15 cellular contexts compared by ENCODE assay signal in genomic region chr2:239677455-239678185, GRCh38.
"Had no signal": no experiment of that assay in that cellular context is flagged by ENCODE, and none has a peak within 500 bp of the region (broad histone marks: within the 10 kb centered on the region; RNA-seq: fewer than 3 reads in every experiment).

No MANE protein-coding gene starts in this region.

- H3K36me3 Mint-ChIP-seq: activated naive CD8-positive, alpha-beta T cell had no signal

- H3K36me3 ChIP-seq: brain microvascular endothelial cell, esophagus squamous epithelium, suprapubic skin had no signal

- H3K4me3 Mint-ChIP-seq: activated B cell treated with CpG ODN at 0.5 μM for 24 hours; activated CD4-positive, alpha-beta T cell treated with anti-CD3 and anti-CD28 coated beads, Interleukin-2, amount 10 ng/mL, durations not matched to agents 24 days and 14 days; activated naive CD8-positive, alpha-beta T cell; nephron progenitor cell; T-helper 1 cell treated with Interleukin-12 subunit alpha and Interleukin-12 subunit beta and Interleukin-4 antibody, amounts not matched to agents 30 μg/mL and 1 μg/mL, for 36 hours had no signal

- H3K4me1 ChIP-seq: esophagus squamous epithelium, suprapubic skin had no signal

- ATAC-seq: left colon had no signal

- H3K27me3 ChIP-seq: brain microvascular endothelial cell, suprapubic skin had no signal

- H3K27ac ChIP-seq: brain microvascular endothelial cell, esophagus squamous epithelium, suprapubic skin had no signal

- H3K9me3 ChIP-seq: esophagus squamous epithelium, suprapubic skin had no signal

- H3K9me3 Mint-ChIP-seq: activated CD4-positive, alpha-beta T cell treated with anti-CD3 and anti-CD28 coated beads, Interleukin-2, amount 10 ng/mL, durations not matched to agents 24 days and 14 days; T-helper 1 cell treated with Interleukin-12 subunit alpha and Interleukin-12 subunit beta and Interleukin-4 antibody, amounts not matched to agents 30 μg/mL and 1 μg/mL, for 36 hours had no signal

- H3K27ac Mint-ChIP-seq: activated B cell treated with CpG ODN at 0.5 μM for 24 hours; activated CD4-positive, alpha-beta T cell treated with anti-CD3 and anti-CD28 coated beads, Interleukin-2, amount 10 ng/mL, durations not matched to agents 24 days and 14 days; activated naive CD8-positive, alpha-beta T cell; nephron progenitor cell; T-helper 1 cell treated with Interleukin-12 subunit alpha and Interleukin-12 subunit beta and Interleukin-4 antibody, amounts not matched to agents 30 μg/mL and 1 μg/mL, for 36 hours had no signal

- H3K4me3 ChIP-seq: esophagus squamous epithelium, suprapubic skin had no signal

- H3K4me1 Mint-ChIP-seq: activated B cell treated with CpG ODN at 0.5 μM for 24 hours; activated CD4-positive, alpha-beta T cell treated with anti-CD3 and anti-CD28 coated beads, Interleukin-2, amount 10 ng/mL, durations not matched to agents 24 days and 14 days had no signal

- DNase-seq: activated B cell treated with CpG ODN at 0.5 μM for 24 hours; activated CD4-positive, alpha-beta T cell treated with anti-CD3 and anti-CD28 coated beads, Interleukin-2, amount 10 ng/mL, durations not matched to agents 24 days and 14 days; activated gamma-delta T cell; activated T-cell treated with anti-CD3 and anti-CD28 coated beads, Interleukin-2, amount 50 U/mL, for 48 hours; amygdala; brain microvascular endothelial cell; esophagus squamous epithelium; foreskin fibroblast; glutamatergic neuron; left colon; stimulated activated naive CD4-positive, alpha-beta T cell had no signal
